In genomic region chr12:109718390-109718789, GRCh38 we compare ENCODE assay signal across 14 cellular contexts. TPM values are rescaled to one million over a fixed set of nuclear protein-coding genes. Genes with fewer than 3 reads are reported as not detected.
DNase-seq lines count a peak whose midpoint lies in the region; ATAC-seq and TF ChIP-seq lines count a peak whose summit lies in the region.
"Had no signal": no experiment of that assay in that cellular context is flagged by ENCODE, and none has a peak within 500 bp of the region (broad histone marks: within the 10 kb centered on the region; RNA-seq: fewer than 3 reads in every experiment).

No MANE protein-coding gene starts in this region.

- H3K9me3 ChIP-seq in heart left ventricle = no peaks in the 10 kb centered on the region
- H3K9me3 ChIP-seq in iPS-18a (ENCODE audit: control insufficient read depth, low read depth, low read length) = no peaks in the 10 kb centered on the region
- H3K9me3 ChIP-seq: left lung, uterus had no signal

- peaks cover 4 to 91% (median 40%) of the 10 kb centered on the region in 12 donors for H3K4me1 ChIP-seq in heart left ventricle
- H3K4me1 ChIP-seq in iPS-18a (ENCODE audit: control insufficient read depth, low read depth, low read length) = peaks cover 17% of the 10 kb centered on the region
- H3K4me1 ChIP-seq: uterus had no signal

- CTCF ChIA-PET in activated CD4-positive, alpha-beta T cell treated with anti-CD3 and anti-CD28 coated beads for 36 hours (lab: Charles Lee) = interaction anchor here (0.7 to 1.5 kb wide), 2 partner anchors 121 to 126 kb away, joined by 3 to 5 read pairs; no protein-coding TSS in a partner anchor

- POLR2A ChIA-PET in activated CD4-positive, alpha-beta T cell treated with anti-CD3 and anti-CD28 coated beads for 36 hours (lab: Charles Lee) = no interaction called here

- peaks cover 0 to 22% (median 0%) of the 10 kb centered on the region in 9 donors for H3K27me3 ChIP-seq in heart left ventricle
- peaks cover 44% of the 10 kb centered on the region for H3K27me3 ChIP-seq in iPS-18a (ENCODE audit: control insufficient read depth, insufficient read depth, low read length)

- intact Hi-C loops in Right ventricle myocardium inferior (cut with DNase I) (no loop called here), heart left ventricle (cut with DNase I) (loop anchor here in 5 of 10 donors (5.0 to 10.0 kb wide), 4 partner anchors 54 to 204 kb away; no protein-coding TSS in a partner anchor)
- intact Hi-C loops in activated CD4-positive, alpha-beta T cell treated with anti-CD3 and anti-CD28 coated beads for 36 hours (cut with DNase I, micrococcal nuclease) = loop anchor here in 1 of 2 experiments (10.0 kb wide), 1 partner anchor 144 kb away; the partner anchor contains the start of genes MMAB and MVK

- no peak for TF ChIP-seq CTCF in heart left ventricle (IDR thresholded peaks at IDR 0.05)

- ATAC-seq in Right ventricle myocardium inferior (no peak), heart left ventricle (no peak), GM18858 (IDR thresholded peaks at IDR 0.05; ENCODE audit: unreplicated experiment) (no peak)
- no peak for ATAC-seq in activated CD4-positive, alpha-beta T cell treated with anti-CD3 and anti-CD28 coated beads for 36 hours
- ATAC-seq: activated T-helper 17 cell treated with anti-CD3 and anti-CD28 coated beads, Interleukin-2, amount 50 U/mL, for 72 hours; left lung had no signal

- no peak overlapping the region for H3K27ac Mint-ChIP-seq in activated CD4-positive, alpha-beta T cell treated with anti-CD3 and anti-CD28 coated beads for 36 hours
- H3K27ac Mint-ChIP-seq: activated CD4-positive, alpha-beta T cell treated with anti-CD3 and anti-CD28 coated beads, Interleukin-2, amount 10 ng/mL, durations not matched to agents 7 days and 5 days; activated T-helper 17 cell treated with anti-CD3 and anti-CD28 coated beads, Interleukin-2, amount 50 U/mL, for 72 hours had no signal

- no peak overlapping the region for H3K9ac ChIP-seq in iPS-18a (ENCODE audit: low read length)

- H3K36me3 Mint-ChIP-seq in activated CD4-positive, alpha-beta T cell treated with anti-CD3 and anti-CD28 coated beads for 36 hours (ENCODE audit: low read depth) = no peaks in the 10 kb centered on the region

- TF ChIP-seq POLR2A in heart left ventricle (IDR thresholded peaks at IDR 0.05) = no peak

- WGBS in heart left ventricle, 4 donors = 41 to 58% (median 58%) methylated on average over 30 to 33 of the region's 33 CpGs

- H3K4me1 Mint-ChIP-seq in activated CD4-positive, alpha-beta T cell treated with anti-CD3 and anti-CD28 coated beads for 36 hours = peaks cover 4% of the 10 kb centered on the region
- H3K4me1 Mint-ChIP-seq: activated T-helper 17 cell treated with anti-CD3 and anti-CD28 coated beads, Interleukin-2, amount 50 U/mL, for 72 hours; central memory CD8-positive, alpha-beta T cell had no signal

- peak overlapping the region in 1 of 12 donors; percentile 93 for H3K27ac ChIP-seq in heart left ventricle
- H3K27ac ChIP-seq in iPS-18a (ENCODE audit: low read length) = no peak overlapping the region
- H3K27ac ChIP-seq: left lung, uterus had no signal

- DNase-seq in Right ventricle myocardium inferior (ENCODE audit: missing footprints) (peak; percentile 47), heart left ventricle (no peak), NCI-H748 treated with DMSO at 0.1 percent for 48 hours (lab: John Stamatoyannopoulos, UW) (peak; percentile 44), superior temporal gyrus (ENCODE audit: extremely low spot score) (peak; percentile 55), DMS 273 treated with DMSO at 0.1 percent for 48 hours (lab: John Stamatoyannopoulos, UW) (no peak)
- DNase-seq in activated CD4-positive, alpha-beta T cell treated with anti-CD3 and anti-CD28 coated beads for 36 hours = no peak
- DNase-seq: activated CD4-positive, alpha-beta T cell treated with anti-CD3 and anti-CD28 coated beads, Interleukin-2, amount 10 ng/mL, durations not matched to agents 7 days and 5 days; Karpas-422; uterus had no signal

- H3K4me3 Mint-ChIP-seq in activated CD4-positive, alpha-beta T cell treated with anti-CD3 and anti-CD28 coated beads for 36 hours = no peak overlapping the region
- H3K4me3 Mint-ChIP-seq: activated CD4-positive, alpha-beta T cell treated with anti-CD3 and anti-CD28 coated beads, Interleukin-2, amount 10 ng/mL, durations not matched to agents 7 days and 5 days; activated T-helper 17 cell treated with anti-CD3 and anti-CD28 coated beads, Interleukin-2, amount 50 U/mL, for 72 hours; central memory CD8-positive, alpha-beta T cell had no signal

- no peaks in the 10 kb centered on the region for H3K9me3 Mint-ChIP-seq in activated CD4-positive, alpha-beta T cell treated with anti-CD3 and anti-CD28 coated beads for 36 hours (ENCODE audit: low read depth)
- H3K9me3 Mint-ChIP-seq: activated CD4-positive, alpha-beta T cell treated with anti-CD3 and anti-CD28 coated beads, Interleukin-2, amount 10 ng/mL, durations not matched to agents 7 days and 5 days; activated T-helper 17 cell treated with anti-CD3 and anti-CD28 coated beads, Interleukin-2, amount 50 U/mL, for 72 hours; central memory CD8-positive, alpha-beta T cell had no signal

- H3K4me3 ChIP-seq in heart left ventricle (no peak overlapping the region), iPS-18a (ENCODE audit: low read length) (peak overlapping the region; percentile 30)
- H3K4me3 ChIP-seq: left lung, uterus had no signal

- H3K36me3 ChIP-seq in heart left ventricle (no peaks in the 10 kb centered on the region), iPS-18a (ENCODE audit: control insufficient read depth, low read depth, low read length) (no peaks in the 10 kb centered on the region)
- H3K36me3 ChIP-seq: left lung, uterus had no signal

- peaks cover 10% of the 10 kb centered on the region for H3K27me3 Mint-ChIP-seq in activated CD4-positive, alpha-beta T cell treated with anti-CD3 and anti-CD28 coated beads for 36 hours
- H3K27me3 Mint-ChIP-seq: central memory CD8-positive, alpha-beta T cell had no signal

RNA-seq across cellular contexts. Expression of gene FAM222A, which starts 4.8 kb away (rescaled TPM):
- 27.4 TPM for total RNA-seq in Right ventricle myocardium inferior
- 10 to 100 TPM in 6 of 9 donors, 1 to 10 TPM in 3; 3.5 to 45.8 (median 11.2) TPM for total RNA-seq in heart left ventricle
- polyA plus RNA-seq in heart left ventricle = 1 to 10 TPM; 4.1 to 9.4 TPM
- total RNA-seq in activated CD4-positive, alpha-beta T cell treated with anti-CD3 and anti-CD28 coated beads for 36 hours = under 1 TPM; 0.39 to 0.53 TPM

Comparison
In these comparisons a context has a peak if more than half of its experiments do, and no peak if none do; other contexts are left out.
1. DNase-seq: peak in Right ventricle myocardium inferior (single experiment), NCI-H748 treated with DMSO at 0.1 percent for 48 hours (single experiment) and superior temporal gyrus (single experiment); none in heart left ventricle (0 of 5), activated CD4-positive, alpha-beta T cell treated with anti-CD3 and anti-CD28 coated beads for 36 hours (single experiment) and DMS 273 treated with DMSO at 0.1 percent for 48 hours (single experiment).